In genomic region chr7:1855396-1856160, GRCh38 we compare ENCODE assay signal across 14 cellular contexts.
DNase-seq lines count a peak whose midpoint lies in the region; ATAC-seq, FAIRE-seq and TF ChIP-seq lines count a peak whose summit lies in the region.
"Had no signal": no experiment of that assay in that cellular context is flagged by ENCODE, and none has a peak within 500 bp of the region (broad histone marks: within the 10 kb centered on the region; RNA-seq: fewer than 3 reads in every experiment).

No MANE protein-coding gene starts in this region.

- FAIRE-seq in HepG2 (lab: Jason Lieb, UNC): no peak
- FAIRE-seq in H1 (lab: Jason Lieb, UNC): no peak
- FAIRE-seq: TTC549 had no signal

- H3K4me3 ChIP-seq in right lobe of liver: no peak overlapping the region
- no peak overlapping the region for H3K4me3 ChIP-seq in HepG2 (replicated peaks in 1 of 3; ENCODE audit: insufficient read depth in 1 of 3, low read depth in 2 of 3, low read length in 3 of 3)
- H3K4me3 ChIP-seq in H1 (ENCODE audit: extremely low read depth in 1 of 4, insufficient read depth in 2 of 4, low read depth in 3 of 4, low read length in 4 of 4): no peak overlapping the region
- no peak overlapping the region for H3K4me3 ChIP-seq in tibial nerve
- H3K4me3 ChIP-seq: smooth muscle cell had no signal

- no peak for TF ChIP-seq EP300 in HepG2 (IDR thresholded peaks at IDR 0.05; ENCODE audit: low read depth in 2 of 2, low read length in 2 of 2)
- TF ChIP-seq EP300 in HepG2 (CRISPR knock-in tag; IDR thresholded peaks at IDR 0.05; ENCODE audit: borderline replicate concordance): no peak
- TF ChIP-seq EP300 in H1 (IDR thresholded peaks at IDR 0.05; ENCODE audit: borderline replicate concordance in 1 of 2, low read depth in 2 of 2, low read length in 2 of 2): no peak
- no peak for TF ChIP-seq EP300 in tibial nerve (IDR thresholded peaks at IDR 0.05)

- H3K4ac ChIP-seq in H1 (replicated peaks; ENCODE audit: insufficient read length, low read depth, low read length): no peak overlapping the region

- BruUV-seq in HepG2 (replicated peaks; lab: Mats Ljungman, UMichigan): no TSS peak

- 93% methylated on average over 11 of the region's 25 CpGs for WGBS in right lobe of liver (ENCODE audit: insufficient coverage, low coverage, low lambda C conversion rate, missing lambda C conversion rate)
- WGBS in HepG2 (ENCODE audit: low lambda C conversion rate): 92% methylated on average over 22 of the region's 25 CpGs
- 94% methylated on average over 18 of the region's 25 CpGs; no CpG with 5 or more reads in 1 of the 2 experiments for WGBS in H1 (ENCODE audit: extremely low coverage in 1 of 2, insufficient coverage in 1 of 2, insufficient read length in 1 of 2, insufficient replicate concordance in 2 of 2, low coverage in 1 of 2, low lambda C conversion rate in 2 of 2, missing lambda C conversion rate in 1 of 2), 2 experiments
- WGBS in tibial nerve, 2 donors: 92 to 93% methylated on average over 25 of the region's 25 CpGs

- H3K27me3 ChIP-seq in right lobe of liver (no peaks in the 10 kb centered on the region), HepG2 (ENCODE audit: control insufficient read depth in 1 of 2, insufficient read depth in 2 of 2, low read length in 2 of 2) (no peaks in the 10 kb centered on the region; a peak in 1 of 5 replicates), H1 (replicated peaks in 1 of 4; ENCODE audit: control insufficient read depth in 3 of 4, extremely low read depth in 1 of 4, insufficient read depth in 3 of 4, low read length in 3 of 4) (no peaks in the 10 kb centered on the region), tibial nerve (no peaks in the 10 kb centered on the region)

- H3K27me3 Mint-ChIP-seq in natural killer cell treated with Interleukin-12 subunit alpha and Interleukin-12 subunit beta and Interleukin-15 and Interleukin-18, amount 100 ng/mL, for 72 hours: no peaks in the 10 kb centered on the region

- H3K79me1 ChIP-seq in H1 (ENCODE audit: low read depth, low read length): no peaks in the 10 kb centered on the region

- ATAC-seq in right lobe of liver: no peak
- ATAC-seq in HepG2: no peak
- ATAC-seq in natural killer cell treated with Interleukin-12 subunit alpha and Interleukin-12 subunit beta and Interleukin-15 and Interleukin-18, amount 100 ng/mL, for 72 hours: no peak
- no peak for ATAC-seq in GM18870 (IDR thresholded peaks at IDR 0.05; ENCODE audit: unreplicated experiment)
- ATAC-seq: esophagus mucosa had no signal

- no peak for TF ChIP-seq POLR2A in right lobe of liver (IDR thresholded peaks at IDR 0.05)
- TF ChIP-seq POLR2A in HepG2 (IDR thresholded peaks at IDR 0.05; ENCODE audit: insufficient read depth in 1 of 2, low read depth in 2 of 2, low read length in 2 of 2): no peak
- no peak for TF ChIP-seq POLR2A in H1 (IDR thresholded peaks at IDR 0.05; ENCODE audit: control extremely low read depth in 1 of 2, low read depth in 2 of 2, low read length in 2 of 2)
- TF ChIP-seq POLR2A in tibial nerve (IDR thresholded peaks at IDR 0.05): no peak

- 0 out of 2 replicates have a peak overlapping the region, but pooled peaks have one; percentile 35 for H2BK5ac ChIP-seq in H1 (ENCODE audit: low read depth, low read length)

- intact Hi-C loops in right lobe of liver (cut with DNase I): no loop called here
- intact Hi-C loops in HepG2 (cut with micrococcal nuclease; ENCODE audit: unreplicated experiment): no loop called here

- H3K4me3 Mint-ChIP-seq in natural killer cell treated with Interleukin-12 subunit alpha and Interleukin-12 subunit beta and Interleukin-15 and Interleukin-18, amount 100 ng/mL, for 72 hours: no peak overlapping the region
- H3K4me3 Mint-ChIP-seq: neural crest cell had no signal

- TF ChIP-seq CTCF in right lobe of liver (IDR thresholded peaks at IDR 0.05) (no peak), HepG2 (CRISPR knock-in tag; IDR thresholded peaks at IDR 0.05) (no peak), H1 (IDR thresholded peaks at IDR 0.05; ENCODE audit: control extremely low read depth in 1 of 3, insufficient read depth in 1 of 3, low read depth in 1 of 3, low read length in 3 of 3) (no peak), tibial nerve (IDR thresholded peaks at IDR 0.05) (no peak)

- no peaks in the 10 kb centered on the region for H3K23me2 ChIP-seq in H1 (ENCODE audit: low read depth, low read length)

- H3K9me3 ChIP-seq in right lobe of liver (no peaks in the 10 kb centered on the region), HepG2 (ENCODE audit: low read length) (no peaks in the 10 kb centered on the region), H1 (ENCODE audit: insufficient read depth in 2 of 2, low read depth in 1 of 2, low read length in 1 of 2) (no peaks in the 10 kb centered on the region), tibial nerve (no peaks in the 10 kb centered on the region)

- H3K4me1 ChIP-seq in right lobe of liver: peaks cover 0 to 31% (median 10%) of the 10 kb centered on the region in 4 donors
- no peaks in the 10 kb centered on the region for H3K4me1 ChIP-seq in HepG2 (ENCODE audit: insufficient read depth, low read length)
- no peaks in the 10 kb centered on the region for H3K4me1 ChIP-seq in H1 (replicated peaks in 1 of 4; ENCODE audit: control insufficient read depth in 3 of 4, insufficient read depth in 4 of 4, low read length in 3 of 4)
- H3K4me1 ChIP-seq in tibial nerve: no peaks in the 10 kb centered on the region

- H3K4me2 ChIP-seq in HepG2 (ENCODE audit: low read depth, low read length): no peak overlapping the region
- no peak overlapping the region for H3K4me2 ChIP-seq in H1 (ENCODE audit: insufficient read depth in 1 of 2, low read depth in 2 of 2, low read length in 2 of 2)
- H3K4me2 ChIP-seq: smooth muscle cell had no signal

- H4K20me1 ChIP-seq in HepG2 (ENCODE audit: insufficient read depth, low read length) (no peaks in the 10 kb centered on the region), H1 (replicated peaks in 1 of 2; ENCODE audit: control insufficient read depth in 1 of 2, insufficient read depth in 2 of 2, low read length in 2 of 2) (no peaks in the 10 kb centered on the region)

- no peak overlapping the region for H3K14ac ChIP-seq in H1 (ENCODE audit: insufficient read length)

- peak overlapping the region in 1 of 2 donors; percentile 43 for H3K27ac Mint-ChIP-seq in natural killer cell treated with Interleukin-12 subunit alpha and Interleukin-12 subunit beta and Interleukin-15 and Interleukin-18, amount 100 ng/mL, for 72 hours

- no peaks in the 10 kb centered on the region for H3K36me3 Mint-ChIP-seq in natural killer cell treated with Interleukin-12 subunit alpha and Interleukin-12 subunit beta and Interleukin-15 and Interleukin-18, amount 100 ng/mL, for 72 hours

- POLR2A ChIA-PET in HepG2 (lab: Yijun Ruan, JAX): no interaction called here
- POLR2A ChIA-PET in H1 (lab: Charles Lee; ENCODE audit: partially characterized antibody): no interaction called here

- no peak overlapping the region for H4K91ac ChIP-seq in H1 (replicated peaks; ENCODE audit: insufficient read length, low read length)

- no peaks in the 10 kb centered on the region for H3K79me2 ChIP-seq in HepG2 (ENCODE audit: insufficient read depth, low read length)
- no peaks in the 10 kb centered on the region for H3K79me2 ChIP-seq in H1 (ENCODE audit: control insufficient read depth in 1 of 2, insufficient read depth in 2 of 2, low read length in 2 of 2)

- no peak for TF ChIP-seq RAD21 in HepG2 (CRISPR knock-in tag; IDR thresholded peaks at IDR 0.05)
- no peak for TF ChIP-seq RAD21 in H1 (IDR thresholded peaks at IDR 0.05 in 1 of 2, conservative IDR thresholded peaks at IDR 0.05 in 1 of 2; ENCODE audit: low read depth in 2 of 2, low read length in 2 of 2)

- no peak overlapping the region for H3K23ac ChIP-seq in H1 (ENCODE audit: insufficient read length)

- CTCF ChIA-PET in HepG2 (lab: Yijun Ruan, JAX; ENCODE audit: low intra/inter-chr PET ratio, low total read pairs): no interaction called here
- CTCF ChIA-PET in H1 (lab: Charles Lee; ENCODE audit: partially characterized antibody): interaction anchor here (1.0 to 1.5 kb wide), 3 partner anchors 12 to 28 kb away, joined by 3 to 4 read pairs (median 4); no protein-coding TSS in a partner anchor

- H4K5ac ChIP-seq in H1 (ENCODE audit: insufficient read length, low read depth, low read length): no peak overlapping the region

- H3K56ac ChIP-seq in H1 (replicated peaks; ENCODE audit: insufficient read length, low read depth, low read length): no peak overlapping the region

- 0 out of 2 replicates have a peak overlapping the region, but pooled peaks have one; percentile 12 for H4K8ac ChIP-seq in H1 (ENCODE audit: extremely low read depth, insufficient read depth, low read length)

- H2AFZ ChIP-seq in HepG2 (ENCODE audit: low read length) (no peak overlapping the region), H1 (ENCODE audit: low read length) (no peak overlapping the region)

- DNase-seq in right lobe of liver (peak; percentile 21 to 47 (median 31)), HepG2 (ENCODE audit: low spot score) (no peak), H1 (ENCODE audit: low read depth in 1 of 2, low spot score in 2 of 2) (no peak), SKM-1 treated with dmso at 0.1 percent for 144 hours (lab: John Stamatoyannopoulos, UW; ENCODE audit: unreplicated experiment) (no peak), tibial nerve (ENCODE audit: low spot score in 2 of 2) (no peak), GDM1 (lab: John Stamatoyannopoulos, UW) (no peak)
- peak; percentile 51 for DNase-seq in natural killer cell treated with Interleukin-12 subunit alpha and Interleukin-12 subunit beta and Interleukin-15 and Interleukin-18, amount 100 ng/mL, for 72 hours (ENCODE audit: low spot score)
- DNase-seq: cortex of kidney, NCI-H2107 had no signal

- H3K18ac ChIP-seq in H1 (ENCODE audit: extremely low read depth, low read length): no peak overlapping the region

- H2AK5ac ChIP-seq in H1 (ENCODE audit: low read depth, low read length): no peak overlapping the region

- in situ Hi-C loops in HepG2 (cut with HindIII; ENCODE audit: extremely low pct_ligation_motif_present, low pct_unique_long_range_greater_than_20kb): no loop called here

- H3K27ac ChIP-seq in right lobe of liver: no peak overlapping the region
- no peak overlapping the region for H3K27ac ChIP-seq in HepG2 (ENCODE audit: extremely low read length, insufficient read depth, low read length)
- H3K27ac ChIP-seq in H1 (ENCODE audit: low read depth, low read length): no peak overlapping the region
- H3K27ac ChIP-seq in tibial nerve: no peak overlapping the region

- H2BK20ac ChIP-seq in H1 (ENCODE audit: low read length): no peak overlapping the region

- H2BK15ac ChIP-seq in H1 (ENCODE audit: low read length): no peak overlapping the region

- H3K9ac ChIP-seq in HepG2 (ENCODE audit: insufficient read depth, low read depth, low read length) (no peak overlapping the region), H1 (replicated peaks in 1 of 4; ENCODE audit: extremely low read depth in 1 of 4, low read depth in 3 of 4, low read length in 3 of 4) (no peak overlapping the region)

- H2BK12ac ChIP-seq in H1 (ENCODE audit: low read depth, low read length): no peak overlapping the region

- peaks cover 6 to 23% of the 10 kb centered on the region in 2 donors for H3K4me1 Mint-ChIP-seq in natural killer cell treated with Interleukin-12 subunit alpha and Interleukin-12 subunit beta and Interleukin-15 and Interleukin-18, amount 100 ng/mL, for 72 hours (ENCODE audit: low read depth in 2 of 2)
- H3K4me1 Mint-ChIP-seq: neural crest cell had no signal

- H3K36me3 ChIP-seq in right lobe of liver (no peaks in the 10 kb centered on the region), HepG2 (replicated peaks in 1 of 2; ENCODE audit: control insufficient read depth in 1 of 2, insufficient read depth in 2 of 2, low read length in 2 of 2) (no peaks in the 10 kb centered on the region), H1 (ENCODE audit: control insufficient read depth in 2 of 4, insufficient read depth in 4 of 4, low read length in 3 of 4) (no peaks in the 10 kb centered on the region), tibial nerve (peaks cover 0 to 16% (median 0%) of the 10 kb centered on the region in 3 donors)

- H2BK120ac ChIP-seq in H1 (replicated peaks; ENCODE audit: low read depth, low read length): no peak overlapping the region

- H3K9me3 Mint-ChIP-seq in natural killer cell treated with Interleukin-12 subunit alpha and Interleukin-12 subunit beta and Interleukin-15 and Interleukin-18, amount 100 ng/mL, for 72 hours: no peaks in the 10 kb centered on the region
- H3K9me3 Mint-ChIP-seq: neural crest cell had no signal

Comparison
In these comparisons a context has a peak if more than half of its experiments do, and no peak if none do; other contexts are left out.
1. DNase-seq: peak in right lobe of liver (3 of 3) and natural killer cell treated with Interleukin-12 subunit alpha and Interleukin-12 subunit beta and Interleukin-15 and Interleukin-18, amount 100 ng/mL, for 72 hours (single experiment); none in HepG2 (single experiment), H1 (0 of 2), SKM-1 treated with dmso at 0.1 percent for 144 hours (single experiment), tibial nerve (0 of 2) and GDM1 (single experiment).